In the genomic region with DNA sequence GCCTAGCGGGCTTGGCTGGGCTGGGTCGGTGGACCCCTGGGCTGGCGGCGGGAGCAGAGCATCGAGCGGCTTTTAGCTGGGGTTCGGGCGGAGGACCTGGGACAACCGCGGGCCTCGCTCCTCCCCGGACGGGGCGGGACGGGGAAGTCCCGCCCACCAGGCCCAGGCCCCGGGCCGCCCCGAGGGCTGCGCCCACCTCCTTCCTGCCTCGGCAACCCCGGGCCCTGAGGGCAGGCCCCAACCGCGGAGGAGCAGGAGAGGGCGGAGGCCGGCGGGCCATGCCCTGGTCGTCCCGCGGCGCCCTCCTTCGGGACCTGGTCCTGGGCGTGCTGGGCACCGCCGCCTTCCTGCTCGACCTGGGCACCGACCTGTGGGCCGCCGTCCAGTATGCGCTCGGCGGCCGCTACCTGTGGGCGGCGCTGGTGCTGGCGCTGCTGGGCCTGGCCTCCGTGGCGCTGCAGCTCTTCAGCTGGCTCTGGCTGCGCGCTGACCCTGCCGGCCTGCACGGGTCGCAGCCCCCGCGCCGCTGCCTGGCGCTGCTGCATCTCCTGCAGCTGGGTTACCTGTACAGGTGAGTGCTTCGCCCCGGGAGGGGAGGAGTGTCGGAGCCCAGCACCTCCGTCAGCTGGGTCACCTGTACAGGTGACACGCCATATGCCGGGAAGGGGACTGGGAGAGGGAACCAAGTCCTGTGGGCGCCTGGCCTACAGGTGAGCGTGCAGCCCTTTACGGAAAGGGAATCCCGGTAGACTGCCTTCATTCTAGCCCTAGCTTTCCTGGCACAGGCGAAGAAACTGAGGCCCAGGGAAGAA, we compare ENCODE assay signal across 9 cellular contexts. TPM values are rescaled to one million over a fixed set of nuclear protein-coding genes. Genes with fewer than 3 reads are reported as not detected.
DNase-seq lines count a peak whose midpoint lies in the region; ATAC-seq and TF ChIP-seq lines count a peak whose summit lies in the region.
"Had no signal": no experiment of that assay in that cellular context is flagged by ENCODE, and none has a peak within 500 bp of the region (broad histone marks: within the 10 kb centered on the region; RNA-seq: fewer than 3 reads in every experiment).

Gene XKR8 (plus strand): TSS at position 182 of the 812 bp plus-strand sequence. CDS start 97 bp downstream, at position 279.

- no peaks in the 10 kb centered on the region for H3K27me3 ChIP-seq in CD4-positive, alpha-beta T cell (ENCODE audit: control insufficient read depth, insufficient read depth, low read length)
- no peaks in the 10 kb centered on the region for H3K27me3 ChIP-seq in prostate gland (replicated peaks; ENCODE audit: insufficient read depth)

- peak within 1 kb of the TSS; percentile 62 to 72 for H3K4me3 ChIP-seq in prostate gland
- H3K4me3 ChIP-seq in urinary bladder (ENCODE audit: low read depth, low read length): peak within 1 kb of the TSS; percentile 70

- peak; percentile 72 to 86 (median 80) for DNase-seq in CD4-positive, alpha-beta T cell
- DNase-seq in HT-29 (ENCODE audit: low spot score) (peak; percentile 89), SW 1271 (lab: John Stamatoyannopoulos, UW) (peak; percentile 37 to 52), cardiac septum (ENCODE audit: low spot score) (peak; percentile 92), prostate gland (ENCODE audit: low spot score) (peak; percentile 74)
- peak; percentile 83 for DNase-seq in activated naive CD8-positive, alpha-beta T cell treated with anti-CD3 and anti-CD28 coated beads, Interleukin-2, amount 50 U/mL, for 24 hours

- peak; percentile 57 for TF ChIP-seq POLR2A in prostate gland (IDR thresholded peaks at IDR 0.05)

- intact Hi-C loops in CD4-positive, alpha-beta T cell (cut with DNase I, micrococcal nuclease): loop anchor here in 1 of 2 experiments (5.0 kb wide), 2 partner anchors 98 to 127 kb away; partner anchors contain the start of gene EYA3
- intact Hi-C loops in cardiac septum (cut with DNase I): no loop called here
- intact Hi-C loops in prostate gland (cut with DNase I): no loop called here

- peaks cover 5% of the 10 kb centered on the region for H3K4me1 ChIP-seq in prostate gland (replicated peaks)
- H3K4me1 ChIP-seq in urinary bladder (ENCODE audit: insufficient read depth): no peaks in the 10 kb centered on the region

- H3K9me3 ChIP-seq in CD4-positive, alpha-beta T cell (ENCODE audit: control insufficient read depth, low read length): no peaks in the 10 kb centered on the region
- no peaks in the 10 kb centered on the region for H3K9me3 ChIP-seq in prostate gland

- no peaks in the 10 kb centered on the region for H3K27me3 Mint-ChIP-seq in CD4-positive, alpha-beta T cell
- no peaks in the 10 kb centered on the region for H3K27me3 Mint-ChIP-seq in activated naive CD8-positive, alpha-beta T cell treated with anti-CD3 and anti-CD28 coated beads, Interleukin-2, amount 50 U/mL, for 24 hours

- peak within 1 kb of the TSS; percentile 67 for H3K27ac ChIP-seq in CD4-positive, alpha-beta T cell (ENCODE audit: low read depth, low read length)
- H3K27ac ChIP-seq in prostate gland (peak within 1 kb of the TSS; percentile 91 to 93), urinary bladder (ENCODE audit: low read depth) (peak within 1 kb of the TSS; percentile 95)

- H3K36me3 ChIP-seq in prostate gland (no peaks in the 10 kb centered on the region), urinary bladder (ENCODE audit: insufficient read depth) (no peaks in the 10 kb centered on the region)

- no peaks in the 10 kb centered on the region for H3K9me3 Mint-ChIP-seq in CD4-positive, alpha-beta T cell
- no peaks in the 10 kb centered on the region for H3K9me3 Mint-ChIP-seq in activated naive CD8-positive, alpha-beta T cell treated with anti-CD3 and anti-CD28 coated beads, Interleukin-2, amount 50 U/mL, for 24 hours

- H3K4me1 Mint-ChIP-seq in CD4-positive, alpha-beta T cell (ENCODE audit: low read depth): peaks cover 16% of the 10 kb centered on the region
- peaks cover 21% of the 10 kb centered on the region for H3K4me1 Mint-ChIP-seq in activated naive CD8-positive, alpha-beta T cell treated with anti-CD3 and anti-CD28 coated beads, Interleukin-2, amount 50 U/mL, for 24 hours

- peak; percentile 99 for ATAC-seq in CD4-positive, alpha-beta T cell (ENCODE audit: poor library complexity)
- ATAC-seq in GM19452 (IDR thresholded peaks at IDR 0.05; ENCODE audit: unreplicated experiment): peak; percentile 84
- peak; percentile 98 for ATAC-seq in activated naive CD8-positive, alpha-beta T cell treated with anti-CD3 and anti-CD28 coated beads, Interleukin-2, amount 50 U/mL, for 24 hours

- H3K4me3 Mint-ChIP-seq in CD4-positive, alpha-beta T cell: peak within 1 kb of the TSS; percentile 81
- H3K4me3 Mint-ChIP-seq in activated naive CD8-positive, alpha-beta T cell treated with anti-CD3 and anti-CD28 coated beads, Interleukin-2, amount 50 U/mL, for 24 hours: peak within 1 kb of the TSS; percentile 78

- peaks cover 19% of the 10 kb centered on the region for H3K36me3 Mint-ChIP-seq in CD4-positive, alpha-beta T cell (ENCODE audit: low read depth)
- H3K36me3 Mint-ChIP-seq in activated naive CD8-positive, alpha-beta T cell treated with anti-CD3 and anti-CD28 coated beads, Interleukin-2, amount 50 U/mL, for 24 hours (ENCODE audit: low read depth): no peaks in the 10 kb centered on the region

- no peak for TF ChIP-seq CTCF in CD4-positive, alpha-beta T cell (IDR thresholded peaks at IDR 0.05)
- peak in 3 of 4 experiments; percentile 49 to 85 (median 74) for TF ChIP-seq CTCF in prostate gland (IDR thresholded peaks at IDR 0.05)

- 3% methylated on average over 63 of the region's 68 CpGs for WGBS in prostate gland
- WGBS in urinary bladder: 6% methylated on average over 68 of the region's 68 CpGs

- peak within 1 kb of the TSS; percentile 80 for H3K27ac Mint-ChIP-seq in CD4-positive, alpha-beta T cell
- peak within 1 kb of the TSS; percentile 72 for H3K27ac Mint-ChIP-seq in activated naive CD8-positive, alpha-beta T cell treated with anti-CD3 and anti-CD28 coated beads, Interleukin-2, amount 50 U/mL, for 24 hours

- CTCF ChIA-PET in CD4-positive, alpha-beta T cell (lab: Charles Lee): interaction anchor here (0.7 to 2.1 kb wide), 8 partner anchors 13 to 128 kb away, joined by 3 to 10 read pairs (median 3); partner anchors contain the start of gene EYA3

- POLR2A ChIA-PET in CD4-positive, alpha-beta T cell (lab: Charles Lee): interaction anchor here (0.5 to 1.8 kb wide), 16 partner anchors 8 to 298 kb away, joined by 3 to 11 read pairs (median 4); partner anchors contain the start of genes IFI6 and STX12

RNA-seq across cellular contexts. Expression of gene XKR8, which starts in this region (rescaled TPM):
- 1 to 10 TPM; 5.4 to 5.5 TPM for total RNA-seq in CD4-positive, alpha-beta T cell
- total RNA-seq in HT-29 (2014; rRNA removed; shearing (Covaris generic)): 3.1 and 3.3 TPM in 2 replicates
- total RNA-seq in cardiac septum (3.0 TPM), prostate gland (10 to 100 TPM in 1 of 2 donors, 1 to 10 TPM in 1; 9.5 to 15.2 TPM), urinary bladder (3.2 TPM)
- 9.0 TPM for polyA plus RNA-seq in urinary bladder
- polyA plus RNA-seq: neural cell had no signal

Comparison
In these comparisons a context has a peak if more than half of its experiments do, and no peak if none do; other contexts are left out.
1. Peak in every context shown above with its lines: DNase-seq, ATAC-seq, H3K4me3 ChIP-seq and H3K27ac ChIP-seq.